Comparison of ENCODE assay signal across 8 cellular contexts in the genomic region with DNA sequence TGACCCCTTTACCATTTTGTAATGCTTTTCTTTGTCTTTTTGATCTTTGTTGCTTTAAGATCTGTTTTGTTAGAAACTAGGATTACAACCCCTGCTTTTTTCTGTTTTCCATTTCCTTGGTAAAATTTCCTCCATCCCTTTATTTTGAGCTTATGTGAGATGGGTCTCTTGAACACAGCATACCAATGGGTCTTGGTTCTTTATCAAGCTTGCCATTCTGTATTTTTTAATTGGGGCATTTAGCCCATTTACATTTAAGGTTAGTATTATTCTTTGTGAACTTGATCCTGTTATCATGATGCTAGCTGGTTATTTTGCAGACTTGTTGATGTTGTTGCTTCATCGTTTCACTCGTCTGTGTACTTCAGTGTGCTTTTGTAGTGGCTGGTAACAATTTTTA.
"Had no signal": no experiment of that assay in that cellular context is flagged by ENCODE, and none has a peak within 500 bp of the region (broad histone marks: within the 10 kb centered on the region; RNA-seq: fewer than 3 reads in every experiment).

No MANE protein-coding gene starts in this region.

- DNase-seq: GDM1, GF-D8 had no signal

- H3K4me3 ChIP-seq: GM12878 had no signal

- ATAC-seq: GM12878 had no signal

- FAIRE-seq: G401.6, GM12878, GM12891, GM12892, GM18507, GM19239 had no signal
